10 cellular contexts compared by ENCODE assay signal in the genomic region with DNA sequence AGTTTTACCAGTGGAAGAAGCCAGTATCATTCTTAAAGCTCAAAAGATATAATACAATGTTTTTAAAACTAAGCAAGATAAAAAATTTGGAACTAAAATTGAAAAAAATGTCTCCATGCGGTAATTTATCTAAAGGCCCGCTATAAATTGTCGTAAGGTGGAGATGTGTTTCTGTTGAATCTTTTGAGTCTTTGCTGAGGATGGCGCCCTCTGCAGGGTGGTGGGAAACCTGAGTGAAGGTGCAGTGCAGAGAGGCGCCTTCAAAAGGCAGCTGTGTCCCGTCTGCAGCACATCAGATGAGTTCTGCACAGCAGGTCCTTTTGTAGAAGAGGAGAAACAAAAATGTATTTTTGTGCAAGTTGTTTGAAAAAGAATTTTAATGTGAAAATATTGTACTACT. TPM values are rescaled to one million over a fixed set of nuclear protein-coding genes. Genes with fewer than 3 reads are reported as not detected.
A peak's percentile ranks its signal among the peaks of the same experiment; 100 is the strongest.
DNase-seq lines count a peak whose midpoint lies in the region; ATAC-seq and TF ChIP-seq lines count a peak whose summit lies in the region.
"Had no signal": no experiment of that assay in that cellular context is flagged by ENCODE, and none has a peak within 500 bp of the region (broad histone marks: within the 10 kb centered on the region; RNA-seq: fewer than 3 reads in every experiment).

No MANE protein-coding gene starts in this region.

- H3K9me3 ChIP-seq in neural cell (ENCODE audit: low read length) = no peaks in the 10 kb centered on the region

- no peak overlapping the region for H3K4me3 ChIP-seq in astrocyte of the cerebellum (ENCODE audit: low read depth, low read length)
- no peak overlapping the region for H3K4me3 ChIP-seq in neural cell (ENCODE audit: low read length)

- H3K4me1 Mint-ChIP-seq in stimulated activated memory B cell treated with anti-CD40 and anti-IgM and Interleukin-4, amounts not matched to agents 10 μg/mL and 1 μg/mL and 100 μg/mL, for 72 hours = no peaks in the 10 kb centered on the region

- in situ Hi-C loops in astrocyte of the cerebellum (cut with HindIII; ENCODE audit: low sequenced_read_pairs) = no loop called here

- H3K79me2 ChIP-seq in neural cell (replicated peaks; ENCODE audit: insufficient read depth, low read length) = no peaks in the 10 kb centered on the region

- H3K36me3 Mint-ChIP-seq in stimulated activated memory B cell treated with anti-CD40 and anti-IgM and Interleukin-4, amounts not matched to agents 10 μg/mL and 1 μg/mL and 100 μg/mL, for 72 hours = peaks cover 63% of the 10 kb centered on the region

- TF ChIP-seq EP300 in neural cell (conservative IDR thresholded peaks at IDR 0.05; ENCODE audit: poor library complexity, severe bottlenecking) = no peak

- H4K20me1 ChIP-seq in neural cell (ENCODE audit: insufficient read depth) = no peaks in the 10 kb centered on the region

- H2AFZ ChIP-seq in neural cell (ENCODE audit: low read depth, low read length) = no peak overlapping the region

- DNase-seq in NCI-H1092 treated with DMSO at 0.1 percent for 48 hours (lab: John Stamatoyannopoulos, UW) = peak; percentile 19
- DNase-seq in NCI-H1092 (lab: John Stamatoyannopoulos, UW) = no peak
- peak; percentile 34 to 47 for DNase-seq in Kasumi-1 (lab: John Stamatoyannopoulos, UW)
- no peak for DNase-seq in astrocyte of the cerebellum (ENCODE audit: low read depth)

- no peak overlapping the region for H3K4me2 ChIP-seq in neural cell (ENCODE audit: low read length)

- no peak overlapping the region for H3K27ac Mint-ChIP-seq in stimulated activated memory B cell treated with anti-CD40 and anti-IgM and Interleukin-4, amounts not matched to agents 10 μg/mL and 1 μg/mL and 100 μg/mL, for 72 hours
- H3K27ac Mint-ChIP-seq: activated naive CD8-positive, alpha-beta T cell; nephron had no signal

- H3K9ac ChIP-seq in neural cell (ENCODE audit: low read length) = no peak overlapping the region

- TF ChIP-seq CTCF in astrocyte of the cerebellum (IDR thresholded peaks at IDR 0.05; ENCODE audit: low read depth, low read length, missing control alignments) (peak; percentile 35), neural cell (IDR thresholded peaks at IDR 0.05; ENCODE audit: poor library complexity, severe bottlenecking) (peak; percentile 23)

- no peak for TF ChIP-seq RAD21 in neural cell (conservative IDR thresholded peaks at IDR 0.05)

- H3K27me3 ChIP-seq in neural cell (ENCODE audit: insufficient read depth, low read depth, low read length) = no peaks in the 10 kb centered on the region

- peaks cover 37% of the 10 kb centered on the region for H3K36me3 ChIP-seq in neural cell (ENCODE audit: insufficient read depth, low read length)

- no peak overlapping the region for H3K27ac ChIP-seq in neural cell (ENCODE audit: low read length)

- H3K9me3 Mint-ChIP-seq in stimulated activated memory B cell treated with anti-CD40 and anti-IgM and Interleukin-4, amounts not matched to agents 10 μg/mL and 1 μg/mL and 100 μg/mL, for 72 hours = no peaks in the 10 kb centered on the region
- H3K9me3 Mint-ChIP-seq: nephron had no signal

- H3K27me3 Mint-ChIP-seq in stimulated activated memory B cell treated with anti-CD40 and anti-IgM and Interleukin-4, amounts not matched to agents 10 μg/mL and 1 μg/mL and 100 μg/mL, for 72 hours = no peaks in the 10 kb centered on the region
- H3K27me3 Mint-ChIP-seq: activated naive CD8-positive, alpha-beta T cell had no signal

- ATAC-seq in HG02798 (IDR thresholded peaks at IDR 0.05; ENCODE audit: poor library complexity, unreplicated experiment) = no peak
- ATAC-seq in GM18868 (IDR thresholded peaks at IDR 0.05; ENCODE audit: unreplicated experiment) = no peak
- ATAC-seq in stimulated activated memory B cell treated with anti-CD40 and anti-IgM and Interleukin-4, amounts not matched to agents 10 μg/mL and 1 μg/mL and 100 μg/mL, for 72 hours = no peak

- H3K4me3 Mint-ChIP-seq in stimulated activated memory B cell treated with anti-CD40 and anti-IgM and Interleukin-4, amounts not matched to agents 10 μg/mL and 1 μg/mL and 100 μg/mL, for 72 hours = no peak overlapping the region
- H3K4me3 Mint-ChIP-seq: activated naive CD8-positive, alpha-beta T cell; nephron had no signal

- no peaks in the 10 kb centered on the region for H3F3A ChIP-seq in neural cell (ENCODE audit: insufficient read depth, low read length, poor library complexity, severe bottlenecking)

- no peaks in the 10 kb centered on the region for H3K9me2 ChIP-seq in neural cell (ENCODE audit: insufficient read depth, low read length)

TF ChIP-seq in neural cell, 6 proteins besides CTCF, POLR2A, EP300 and RAD21:
- TF ChIP-seq EZH2 (IDR thresholded peaks at IDR 0.05; ENCODE audit: borderline replicate concordance, insufficient read depth, low read length, poor library complexity, severe bottlenecking) = no peak
- TF ChIP-seq TAF1 (IDR thresholded peaks at IDR 0.05; ENCODE audit: low read depth) = no peak
- no peak for TF ChIP-seq POLR2AphosphoS5 (IDR thresholded peaks at IDR 0.05)
- TF ChIP-seq, protein P1, sequence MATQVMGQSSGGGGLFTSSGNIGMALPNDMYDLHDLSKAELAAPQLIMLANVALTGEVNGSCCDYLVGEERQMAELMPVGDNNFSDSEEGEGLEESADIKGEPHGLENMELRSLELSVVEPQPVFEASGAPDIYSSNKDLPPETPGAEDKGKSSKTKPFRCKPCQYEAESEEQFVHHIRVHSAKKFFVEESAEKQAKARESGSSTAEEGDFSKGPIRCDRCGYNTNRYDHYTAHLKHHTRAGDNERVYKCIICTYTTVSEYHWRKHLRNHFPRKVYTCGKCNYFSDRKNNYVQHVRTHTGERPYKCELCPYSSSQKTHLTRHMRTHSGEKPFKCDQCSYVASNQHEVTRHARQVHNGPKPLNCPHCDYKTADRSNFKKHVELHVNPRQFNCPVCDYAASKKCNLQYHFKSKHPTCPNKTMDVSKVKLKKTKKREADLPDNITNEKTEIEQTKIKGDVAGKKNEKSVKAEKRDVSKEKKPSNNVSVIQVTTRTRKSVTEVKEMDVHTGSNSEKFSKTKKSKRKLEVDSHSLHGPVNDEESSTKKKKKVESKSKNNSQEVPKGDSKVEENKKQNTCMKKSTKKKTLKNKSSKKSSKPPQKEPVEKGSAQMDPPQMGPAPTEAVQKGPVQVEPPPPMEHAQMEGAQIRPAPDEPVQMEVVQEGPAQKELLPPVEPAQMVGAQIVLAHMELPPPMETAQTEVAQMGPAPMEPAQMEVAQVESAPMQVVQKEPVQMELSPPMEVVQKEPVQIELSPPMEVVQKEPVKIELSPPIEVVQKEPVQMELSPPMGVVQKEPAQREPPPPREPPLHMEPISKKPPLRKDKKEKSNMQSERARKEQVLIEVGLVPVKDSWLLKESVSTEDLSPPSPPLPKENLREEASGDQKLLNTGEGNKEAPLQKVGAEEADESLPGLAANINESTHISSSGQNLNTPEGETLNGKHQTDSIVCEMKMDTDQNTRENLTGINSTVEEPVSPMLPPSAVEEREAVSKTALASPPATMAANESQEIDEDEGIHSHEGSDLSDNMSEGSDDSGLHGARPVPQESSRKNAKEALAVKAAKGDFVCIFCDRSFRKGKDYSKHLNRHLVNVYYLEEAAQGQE (IDR thresholded peaks at IDR 0.05; ENCODE audit: borderline replicate concordance) = no peak
- no peak for TF ChIP-seq SMC3 (conservative IDR thresholded peaks at IDR 0.05; ENCODE audit: poor library complexity)
- no peak for TF ChIP-seq MXI1 (conservative IDR thresholded peaks at IDR 0.05; ENCODE audit: poor library complexity, severe bottlenecking)

RNA-seq across cellular contexts. Expression of a gene that starts 29.4 kb away (rescaled TPM):
- not detected in 2 replicates for polyA plus RNA-seq in neural cell
- polyA minus RNA-seq in neural cell = not detected in 2 replicates

Comparison
In these comparisons a context has a peak if more than half of its experiments do, and no peak if none do; other contexts are left out.
1. DNase-seq: peak in NCI-H1092 treated with DMSO at 0.1 percent for 48 hours (single experiment) and Kasumi-1 (2 of 2); none in NCI-H1092 (single experiment) and astrocyte of the cerebellum (single experiment).